Comparison of ENCODE assay signal across 22 cellular contexts in genomic region chr11:92276773-92277172, GRCh38. TPM values are rescaled to one million over a fixed set of nuclear protein-coding genes. Genes with fewer than 3 reads are reported as not detected.
DNase-seq lines count a peak whose midpoint lies in the region; ATAC-seq and TF ChIP-seq lines count a peak whose summit lies in the region.
"Had no signal": no experiment of that assay in that cellular context is flagged by ENCODE, and none has a peak within 500 bp of the region (broad histone marks: within the 10 kb centered on the region; RNA-seq: fewer than 3 reads in every experiment).

No MANE protein-coding gene starts in this region.

- no peaks in the 10 kb centered on the region for H3K9me3 ChIP-seq in fibroblast of lung (ENCODE audit: control insufficient read depth, insufficient read depth, low read depth, low read length)
- H3K9me3 ChIP-seq: neutrophil had no signal

- H2AFZ ChIP-seq in fibroblast of lung (ENCODE audit: low read length): no peak overlapping the region

- no peak overlapping the region for H3K4me3 Mint-ChIP-seq in nephron progenitor cell
- H3K4me3 Mint-ChIP-seq: activated B cell treated with CpG ODN at 0.5 μM for 24 hours had no signal

- H3K27ac Mint-ChIP-seq in nephron progenitor cell: no peak overlapping the region
- H3K27ac Mint-ChIP-seq: activated B cell treated with CpG ODN at 0.5 μM for 24 hours had no signal

- H4K20me1 ChIP-seq in fibroblast of lung (ENCODE audit: control insufficient read depth, extremely low read depth, insufficient read depth, low read length): no peaks in the 10 kb centered on the region

- H3K36me3 ChIP-seq in fibroblast of lung (ENCODE audit: control insufficient read depth, insufficient read depth, low read length): no peaks in the 10 kb centered on the region
- H3K36me3 ChIP-seq: cardiac muscle cell, neutrophil had no signal

- no peaks in the 10 kb centered on the region for H3K79me2 ChIP-seq in fibroblast of lung (ENCODE audit: control insufficient read depth, insufficient read depth, low read length)

- no peaks in the 10 kb centered on the region for H3K9me3 Mint-ChIP-seq in nephron progenitor cell

- H3K9ac ChIP-seq in fibroblast of lung (ENCODE audit: insufficient read depth, low read length): no peak overlapping the region

- H3K27ac ChIP-seq in fibroblast of lung (ENCODE audit: insufficient read depth, low read length): peak overlapping the region; percentile 45
- H3K27ac ChIP-seq: cardiac muscle cell, dorsolateral prefrontal cortex, neutrophil, RWPE1 had no signal

- peaks cover under 1% of the 10 kb centered on the region for H3K4me1 Mint-ChIP-seq in nephron progenitor cell
- H3K4me1 Mint-ChIP-seq: activated B cell treated with CpG ODN at 0.5 μM for 24 hours had no signal

- TF ChIP-seq CTCF in fibroblast of lung (conservative IDR thresholded peaks at IDR 0.05 in 1 of 2, IDR thresholded peaks at IDR 0.05 in 1 of 2; ENCODE audit: low read depth in 1 of 2, low read length in 2 of 2) (no peak), nephron progenitor cell (IDR thresholded peaks at IDR 0.05) (no peak)

- H3K4me3 ChIP-seq in fibroblast of lung (replicated peaks in 1 of 4; ENCODE audit: control extremely low read depth in 1 of 4, insufficient read depth in 1 of 4, low read depth in 3 of 4, low read length in 4 of 4): no peak overlapping the region
- H3K4me3 ChIP-seq: cardiac muscle cell, dorsolateral prefrontal cortex, lung had no signal

- H3K27me3 ChIP-seq in fibroblast of lung (ENCODE audit: control insufficient read depth, insufficient read depth, low read length): no peaks in the 10 kb centered on the region
- H3K27me3 ChIP-seq: cardiac muscle cell, dorsolateral prefrontal cortex, neutrophil had no signal

- H3K4me2 ChIP-seq in fibroblast of lung (ENCODE audit: extremely low read depth, insufficient read depth, low read length): no peak overlapping the region

- H3K4me1 ChIP-seq in fibroblast of lung (ENCODE audit: control insufficient read depth, extremely low read depth, insufficient read depth, low read length): peaks cover 8% of the 10 kb centered on the region

- peaks cover 20% of the 10 kb centered on the region for H3K36me3 Mint-ChIP-seq in nephron progenitor cell (ENCODE audit: low read depth)

- peak; percentile 61; the same call in 2 of the 3 replicates for ATAC-seq in SK-N-SH treated with all-trans-retinoic acid at 6 μM for 48 hours
- no peak for ATAC-seq in GM21528 (IDR thresholded peaks at IDR 0.05; ENCODE audit: low FRiP score, unreplicated experiment)

- DNase-seq in GM04504 (ENCODE audit: low read depth) (peak; percentile 36), fibroblast of lung (ENCODE audit: low read depth in 2 of 2) (peak; percentile 47 to 65), stromal cell of bone marrow (ENCODE audit: low read depth) (peak; percentile 47), MV-4-11 (lab: John Stamatoyannopoulos, UW) (no peak), nephron progenitor cell (no peak)
- DNase-seq: activated B cell treated with CpG ODN at 0.5 μM for 24 hours; activated CD4-positive, alpha-beta T cell treated with anti-CD3 and anti-CD28 coated beads, Interleukin-2, amount 50 U/mL, for 48 hours; activated effector memory CD4-positive, alpha-beta T cell treated with Interleukin-2 at 50 U/mL for 16 hours; DMS53; dorsolateral prefrontal cortex; kidney glomerular epithelial cell; NCI-H146; NCI-H526; stimulated activated CD4-positive, alpha-beta T cell treated with anti-CD3 and anti-CD28 coated beads, Interleukin-4, amount 100 ng/mL, for 1 hour; stimulated activated naive CD4-positive, alpha-beta T cell; T-helper 9 cell had no signal

- H3K27me3 Mint-ChIP-seq in nephron progenitor cell (ENCODE audit: low read depth, poor library complexity): no peaks in the 10 kb centered on the region
- H3K27me3 Mint-ChIP-seq: activated B cell treated with CpG ODN at 0.5 μM for 24 hours had no signal

TF ChIP-seq in SK-N-SH treated with all-trans-retinoic acid at 6 μM for 48 hours, 23 proteins besides CTCF, POLR2A, EP300 and RAD21:
- TF ChIP-seq SNAI2 (CRISPR knock-in tag; IDR thresholded peaks at IDR 0.05) (no peak), TSHZ2 (CRISPR knock-in tag; IDR thresholded peaks at IDR 0.05) (no peak), TOX (CRISPR knock-in tag; IDR thresholded peaks at IDR 0.05; ENCODE audit: borderline replicate concordance) (no peak), ZFP30 (CRISPR knock-in tag; IDR thresholded peaks at IDR 0.05) (no peak)
- TF ChIP-seq, protein P1, sequence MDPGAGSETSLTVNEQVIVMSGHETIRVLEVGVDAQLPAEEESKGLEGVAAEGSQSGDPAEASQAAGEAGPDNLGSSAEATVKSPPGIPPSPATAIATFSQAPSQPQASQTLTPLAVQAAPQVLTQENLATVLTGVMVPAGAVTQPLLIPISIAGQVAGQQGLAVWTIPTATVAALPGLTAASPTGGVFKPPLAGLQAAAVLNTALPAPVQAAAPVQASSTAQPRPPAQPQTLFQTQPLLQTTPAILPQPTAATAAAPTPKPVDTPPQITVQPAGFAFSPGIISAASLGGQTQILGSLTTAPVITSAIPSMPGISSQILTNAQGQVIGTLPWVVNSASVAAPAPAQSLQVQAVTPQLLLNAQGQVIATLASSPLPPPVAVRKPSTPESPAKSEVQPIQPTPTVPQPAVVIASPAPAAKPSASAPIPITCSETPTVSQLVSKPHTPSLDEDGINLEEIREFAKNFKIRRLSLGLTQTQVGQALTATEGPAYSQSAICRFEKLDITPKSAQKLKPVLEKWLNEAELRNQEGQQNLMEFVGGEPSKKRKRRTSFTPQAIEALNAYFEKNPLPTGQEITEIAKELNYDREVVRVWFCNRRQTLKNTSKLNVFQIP (CRISPR knock-in tag; IDR thresholded peaks at IDR 0.05; ENCODE audit: borderline replicate concordance, low read depth): no peak

RNA-seq across cellular contexts. Expression of gene FAT3, which starts 52.2 kb away (rescaled TPM):
- 5.9 and 16.2 TPM in 2 replicates for total RNA-seq in fibroblast of lung
- polyA plus RNA-seq in fibroblast of lung: 1.9 and 3.9 TPM in 2 replicates
- polyA plus RNA-seq in fibroblast of lung (2012): 1.9 and 3.5 TPM in 2 replicates
- 5.7 and 55.7 TPM in 2 replicates for polyA minus RNA-seq in fibroblast of lung (ENCODE audit: low replicate concordance)
- total RNA-seq: activated B cell treated with CpG ODN at 0.5 μM for 24 hours had no signal

Comparison
In these comparisons a context has a peak if more than half of its experiments do, and no peak if none do; other contexts are left out.
1. DNase-seq: peak in GM04504 (single experiment), fibroblast of lung (2 of 2) and stromal cell of bone marrow (single experiment); none in MV-4-11 (single experiment) and nephron progenitor cell (single experiment).